ENCODE assay signal across 1 cellular context in genomic region chr21:16870116-16870515, GRCh38.
TF ChIP-seq lines count a peak whose summit lies in the region.

No MANE protein-coding gene starts in this region.

TF ChIP-seq in IMR-90, 13 proteins besides CTCF, POLR2A, EP300 and RAD21:
- no peak for TF ChIP-seq MAFK (IDR thresholded peaks at IDR 0.05; ENCODE audit: low read depth, low read length)
- peak; percentile 62 for TF ChIP-seq CEBPB (IDR thresholded peaks at IDR 0.05; ENCODE audit: low read depth, low read length)
TF ChIP-seq in IMR-90: peak in this region for 1.
